17 cellular contexts compared by ENCODE assay signal in the genomic region with DNA sequence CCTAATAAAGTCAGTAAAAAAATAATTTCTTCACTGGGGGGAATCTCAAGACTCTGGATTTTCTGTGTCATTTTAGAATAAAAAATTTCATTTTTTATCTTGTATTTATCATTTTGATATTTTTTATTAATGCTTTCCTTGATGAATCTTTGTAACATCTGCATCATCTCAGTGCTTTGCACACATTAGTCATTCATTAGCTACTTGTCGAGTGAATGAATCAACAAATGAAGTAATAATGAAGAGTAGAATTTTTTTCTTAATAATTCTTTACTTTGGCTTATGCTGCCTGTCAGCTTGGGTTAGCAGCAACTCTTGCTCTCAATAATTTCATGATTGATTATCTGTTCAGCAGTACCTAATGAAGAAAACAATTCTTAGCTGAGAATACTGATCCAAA.
"Had no signal": no experiment of that assay in that cellular context is flagged by ENCODE, and none has a peak within 500 bp of the region (broad histone marks: within the 10 kb centered on the region; RNA-seq: fewer than 3 reads in every experiment).

No MANE protein-coding gene starts in this region.

- H3K27me3 ChIP-seq: MG63 had no signal

- H3K4me3 ChIP-seq: MG63 had no signal

- H3K9ac ChIP-seq: SK-N-SH had no signal

- H3K27ac ChIP-seq: RWPE1 had no signal

- H3K36me3 ChIP-seq: MG63 had no signal

- H3K9me2 ChIP-seq: SK-N-SH had no signal

- DNase-seq: KBM-7, MG63, NCI-H1092 treated with DMSO at 0.1 percent for 48 hours, NCI-H1436, NCI-H187, NCI-H2029, NCI-H2081 treated with DMSO at 0.1 percent for 48 hours, NCI-H2171, NCI-H345, NCI-H510A, NCI-H524 treated with DMSO at 0.1 percent for 48 hours, NCI-H69, NCI-H774, SHP77, SK-N-SH, SW 1271 had no signal

- H3K9me3 ChIP-seq: MG63, SK-N-SH had no signal

- H3K4me2 ChIP-seq: SK-N-SH had no signal
